12 cellular contexts compared by ENCODE assay signal in the genomic region with DNA sequence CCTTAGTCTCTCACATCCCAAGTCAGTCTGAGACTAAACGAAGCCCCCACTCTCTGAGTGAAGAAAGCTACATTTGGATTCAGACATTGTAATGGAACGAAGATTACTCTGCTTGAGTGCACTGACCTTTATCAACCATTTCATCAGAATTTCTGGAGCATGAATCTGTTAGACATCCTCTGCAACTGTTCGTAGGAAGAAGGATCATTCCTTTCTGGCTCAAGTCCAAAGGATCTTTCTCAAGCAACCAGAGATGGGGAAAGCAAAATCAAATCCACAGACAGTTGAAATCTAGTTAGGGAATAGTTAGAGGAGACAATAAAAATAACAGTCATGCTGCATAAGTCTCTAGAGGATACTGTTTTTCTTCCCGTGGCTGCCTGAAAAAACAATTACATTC. TPM values are rescaled to one million over a fixed set of nuclear protein-coding genes. Genes with fewer than 3 reads are reported as not detected.
DNase-seq lines count a peak whose midpoint lies in the region; ATAC-seq and TF ChIP-seq lines count a peak whose summit lies in the region.
"Had no signal": no experiment of that assay in that cellular context is flagged by ENCODE, and none has a peak within 500 bp of the region (broad histone marks: within the 10 kb centered on the region; RNA-seq: fewer than 3 reads in every experiment).

No MANE protein-coding gene starts in this region.

- H3K27me3 Mint-ChIP-seq in MCF 10A (ENCODE audit: insufficient read depth, unreplicated experiment): no peaks in the 10 kb centered on the region
- H3K27me3 Mint-ChIP-seq in T-cell: no peaks in the 10 kb centered on the region
- H3K27me3 Mint-ChIP-seq: stimulated activated memory B cell treated with anti-CD40 and anti-IgM and Interleukin-4, amounts not matched to agents 10 μg/mL and 1 μg/mL and 100 μg/mL, for 72 hours had no signal

- H3K9me3 Mint-ChIP-seq in MCF 10A (ENCODE audit: unreplicated experiment) (no peaks in the 10 kb centered on the region), T-cell (no peaks in the 10 kb centered on the region)

- TF ChIP-seq CTCF in MCF 10A (IDR thresholded peaks at IDR 0.05; ENCODE audit: unreplicated experiment) (no peak), mammary epithelial cell (conservative IDR thresholded peaks at IDR 0.05 in 1 of 2, IDR thresholded peaks at IDR 0.05 in 1 of 2; ENCODE audit: extremely low read depth in 1 of 2, insufficient read depth in 1 of 2, low read depth in 1 of 2, low read length in 2 of 2) (no peak), ascending aorta (IDR thresholded peaks at IDR 0.05) (no peak), hepatocyte (IDR thresholded peaks at IDR 0.05; ENCODE audit: poor library complexity) (no peak), sigmoid colon (IDR thresholded peaks at IDR 0.05) (no peak)

- in situ Hi-C loops in mammary epithelial cell (cut with MboI; ENCODE audit: low sequenced_read_pairs in 2 of 2): no loop called here

- no peaks in the 10 kb centered on the region for H4K20me1 ChIP-seq in mammary epithelial cell (ENCODE audit: insufficient read depth, low read length)
- no peaks in the 10 kb centered on the region for H4K20me1 ChIP-seq in hepatocyte (ENCODE audit: insufficient read depth, poor library complexity, severe bottlenecking)

- H3K9ac ChIP-seq in mammary epithelial cell (ENCODE audit: insufficient read depth, low read length): no peak overlapping the region
- peak overlapping the region in 1 of 5 donors; percentile 52 for H3K9ac ChIP-seq in subcutaneous abdominal adipose tissue (ENCODE audit: low read length in 5 of 5)

- H3K4me2 ChIP-seq in mammary epithelial cell (ENCODE audit: insufficient read depth, low read depth, low read length) (no peak overlapping the region), hepatocyte (no peak overlapping the region)

- POLR2A ChIA-PET in MCF 10A (lab: Yijun Ruan, JAX) (interaction anchor here (1.6 kb wide), 1 partner anchor 12 kb away, joined by 3 read pairs; no protein-coding TSS in a partner anchor), T-cell (lab: Charles Lee) (no interaction called here)

- dilution Hi-C loops in mammary epithelial cell (cut with HindIII; ENCODE audit: low sequenced_read_pairs): no loop called here

- ATAC-seq in T-cell (replicated peaks in 1 of 4): no peak
- ATAC-seq: left colon had no signal

- H3K4me1 ChIP-seq in mammary epithelial cell (ENCODE audit: insufficient read depth, low read length): peaks cover 13% of the 10 kb centered on the region
- H3K4me1 ChIP-seq in ascending aorta: peaks cover 6 to 40% of the 10 kb centered on the region in 2 donors
- no peaks in the 10 kb centered on the region for H3K4me1 ChIP-seq in hepatocyte (ENCODE audit: insufficient read depth)
- H3K4me1 ChIP-seq in subcutaneous abdominal adipose tissue (ENCODE audit: control insufficient read depth in 5 of 5, insufficient read depth in 5 of 5, low read length in 5 of 5): peaks cover 5 to 72% (median 65%) of the 10 kb centered on the region in 5 donors
- H3K4me1 ChIP-seq in sigmoid colon: peaks cover 0 to 57% (median 47%) of the 10 kb centered on the region in 4 donors

- CTCF ChIA-PET in MCF 10A (lab: Yijun Ruan, JAX) (interaction anchor here (0.7 to 0.9 kb wide), 3 partner anchors 37 to 250 kb away, joined by 3 to 5 read pairs (median 3); no protein-coding TSS in a partner anchor), mammary epithelial cell (lab: Charles Lee; ENCODE audit: low non-redundant PET) (no interaction called here), T-cell (lab: Charles Lee) (interaction anchor here (0.7 to 1.2 kb wide), 2 partner anchors 27 to 34 kb away, joined by 3 to 4 read pairs; no protein-coding TSS in a partner anchor)

- H3K79me2 ChIP-seq in mammary epithelial cell (ENCODE audit: insufficient read depth, low read length): no peaks in the 10 kb centered on the region
- no peaks in the 10 kb centered on the region for H3K79me2 ChIP-seq in hepatocyte

- no peak overlapping the region for H3K27ac Mint-ChIP-seq in MCF 10A (ENCODE audit: low read depth, unreplicated experiment)
- H3K27ac Mint-ChIP-seq in T-cell: no peak overlapping the region

- no peaks in the 10 kb centered on the region for H3K27me3 ChIP-seq in mammary epithelial cell (ENCODE audit: insufficient read depth, low read length)
- H3K27me3 ChIP-seq in ascending aorta: no peaks in the 10 kb centered on the region
- H3K27me3 ChIP-seq in hepatocyte: no peaks in the 10 kb centered on the region
- no peaks in the 10 kb centered on the region for H3K27me3 ChIP-seq in subcutaneous abdominal adipose tissue (ENCODE audit: control insufficient read depth in 5 of 5, insufficient read depth in 4 of 5, low read length in 5 of 5)
- H3K27me3 ChIP-seq in sigmoid colon: no peaks in the 10 kb centered on the region
- H3K27me3 ChIP-seq: spleen had no signal

- TF ChIP-seq EP300 in sigmoid colon (IDR thresholded peaks at IDR 0.05): no peak

- TF ChIP-seq POLR2A in sigmoid colon (IDR thresholded peaks at IDR 0.05): no peak

- peak; percentile 47 for DNase-seq in MCF 10A (ENCODE audit: unreplicated experiment)
- no peak for DNase-seq in mammary epithelial cell
- DNase-seq in ascending aorta (ENCODE audit: low spot score in 2 of 2): no peak
- peak; percentile 34 for DNase-seq in hepatocyte (ENCODE audit: low spot score)
- DNase-seq in putamen (ENCODE audit: low spot score): no peak
- DNase-seq in T-cell: no peak
- DNase-seq in sigmoid colon: no peak
- DNase-seq: activated gamma-delta T cell, left colon, spleen had no signal

- no peaks in the 10 kb centered on the region for H3K9me2 ChIP-seq in hepatocyte (replicated peaks; ENCODE audit: insufficient read depth)

- H3K4me3 Mint-ChIP-seq in MCF 10A (ENCODE audit: unreplicated experiment) (no peak overlapping the region), T-cell (no peak overlapping the region)
- H3K4me3 Mint-ChIP-seq: stimulated activated memory B cell treated with anti-CD40 and anti-IgM and Interleukin-4, amounts not matched to agents 10 μg/mL and 1 μg/mL and 100 μg/mL, for 72 hours had no signal

- H3K27ac ChIP-seq in mammary epithelial cell (ENCODE audit: insufficient read depth, low read depth, low read length) (no peak overlapping the region), ascending aorta (peak overlapping the region; percentile 42 to 56), hepatocyte (peak overlapping the region; percentile 26), subcutaneous abdominal adipose tissue (ENCODE audit: low read depth, low read length) (peak overlapping the region; percentile 91), sigmoid colon (peak overlapping the region in 2 of 4 donors; percentile 39 to 56)
- H3K27ac ChIP-seq: spleen had no signal

- H3K36me3 ChIP-seq in mammary epithelial cell (ENCODE audit: insufficient read depth, low read length) (peaks cover 1% of the 10 kb centered on the region), ascending aorta (peaks cover 8 to 54% of the 10 kb centered on the region in 2 donors), hepatocyte (replicated peaks; ENCODE audit: insufficient read depth, low read depth) (no peaks in the 10 kb centered on the region), subcutaneous abdominal adipose tissue (ENCODE audit: control insufficient read depth in 5 of 5, insufficient read depth in 5 of 5, low read length in 5 of 5) (peaks cover 0 to 40% (median 18%) of the 10 kb centered on the region in 5 donors), sigmoid colon (peaks cover 0 to 35% (median 5%) of the 10 kb centered on the region in 4 donors)

- H3K9me3 ChIP-seq in mammary epithelial cell (replicated peaks; ENCODE audit: insufficient read depth, low read length): no peaks in the 10 kb centered on the region
- H3K9me3 ChIP-seq in ascending aorta: no peaks in the 10 kb centered on the region
- no peaks in the 10 kb centered on the region for H3K9me3 ChIP-seq in hepatocyte (ENCODE audit: low read depth)
- H3K9me3 ChIP-seq in subcutaneous abdominal adipose tissue (ENCODE audit: control insufficient read depth in 5 of 5, low read length in 5 of 5): no peaks in the 10 kb centered on the region
- H3K9me3 ChIP-seq in sigmoid colon: no peaks in the 10 kb centered on the region
- H3K9me3 ChIP-seq: spleen had no signal

- WGBS in mammary epithelial cell (ENCODE audit: low coverage, missing lambda C conversion rate): 58% methylated on average over 4 of the region's 4 CpGs
- WGBS in hepatocyte (ENCODE audit: low lambda C conversion rate, missing lambda C conversion rate): 70% methylated on average over 4 of the region's 4 CpGs
- 75 to 79% methylated on average over 4 of the region's 4 CpGs for WGBS in sigmoid colon, 2 donors

- peaks cover 47% of the 10 kb centered on the region for H3K36me3 Mint-ChIP-seq in MCF 10A (ENCODE audit: insufficient read depth, unreplicated experiment)
- H3K36me3 Mint-ChIP-seq in T-cell: peaks cover 74% of the 10 kb centered on the region

- H3K4me1 Mint-ChIP-seq in MCF 10A (ENCODE audit: insufficient read depth, unreplicated experiment): peaks cover 4% of the 10 kb centered on the region
- no peaks in the 10 kb centered on the region for H3K4me1 Mint-ChIP-seq in T-cell

- BruUV-seq in MCF 10A (replicated peaks; lab: Mats Ljungman, UMichigan): no TSS peak
- no TSS peak for BruUV-seq in mammary epithelial cell (replicated peaks; lab: Mats Ljungman, UMichigan)

- intact Hi-C loops in MCF 10A (cut with micrococcal nuclease) (no loop called here), mammary epithelial cell (cut with micrococcal nuclease) (no loop called here), ascending aorta (cut with DNase I) (no loop called here), sigmoid colon (cut with DNase I) (no loop called here)

- H2AFZ ChIP-seq in mammary epithelial cell (ENCODE audit: low read depth, low read length) (no peak overlapping the region), hepatocyte (no peak overlapping the region)

- H3K4me3 ChIP-seq in mammary epithelial cell (replicated peaks in 1 of 3; ENCODE audit: insufficient read depth in 1 of 3, low read depth in 2 of 3, low read length in 3 of 3) (no peak overlapping the region), ascending aorta (no peak overlapping the region), hepatocyte (no peak overlapping the region), subcutaneous abdominal adipose tissue (ENCODE audit: low read depth in 1 of 5, low read length in 5 of 5) (no peak overlapping the region), sigmoid colon (no peak overlapping the region)
- H3K4me3 ChIP-seq: spleen had no signal

RNA-seq across cellular contexts. Expression of a gene that starts 27.6 kb away (rescaled TPM):
- 1.4 and 1.7 TPM in 2 replicates for total RNA-seq in MCF 10A (2022)
- 1 to 10 TPM in 1 of 2 donors, under 1 TPM in 1; 0.35 to 1.5 TPM for total RNA-seq in mammary epithelial cell
- 0.03 TPM for polyA plus RNA-seq in mammary epithelial cell
- not detected for polyA minus RNA-seq in mammary epithelial cell
- total RNA-seq in ascending aorta: 13.4 TPM
- total RNA-seq in hepatocyte: 1.8 and 2.7 TPM in 2 replicates
- 0.47 and 2.4 TPM in 2 replicates for polyA plus RNA-seq in hepatocyte
- not detected for total RNA-seq in T-cell
- 1 to 10 TPM in 3 of 4 donors, under 1 TPM in 1; 0.66 to 7.6 (median 1.8) TPM for total RNA-seq in sigmoid colon
- under 1 TPM in 2 of 3 donors, not detected in 1; 0.17 to 0.60 TPM for polyA plus RNA-seq in sigmoid colon

Comparison
In these comparisons a context has a peak if more than half of its experiments do, and no peak if none do; other contexts are left out.
1. DNase-seq: peak in MCF 10A (single experiment) and hepatocyte (single experiment); none in mammary epithelial cell (single experiment), ascending aorta (0 of 2), putamen (single experiment), T-cell (0 of 34) and sigmoid colon (single experiment).